1 cellular context compared by ENCODE assay signal in the genomic region with DNA sequence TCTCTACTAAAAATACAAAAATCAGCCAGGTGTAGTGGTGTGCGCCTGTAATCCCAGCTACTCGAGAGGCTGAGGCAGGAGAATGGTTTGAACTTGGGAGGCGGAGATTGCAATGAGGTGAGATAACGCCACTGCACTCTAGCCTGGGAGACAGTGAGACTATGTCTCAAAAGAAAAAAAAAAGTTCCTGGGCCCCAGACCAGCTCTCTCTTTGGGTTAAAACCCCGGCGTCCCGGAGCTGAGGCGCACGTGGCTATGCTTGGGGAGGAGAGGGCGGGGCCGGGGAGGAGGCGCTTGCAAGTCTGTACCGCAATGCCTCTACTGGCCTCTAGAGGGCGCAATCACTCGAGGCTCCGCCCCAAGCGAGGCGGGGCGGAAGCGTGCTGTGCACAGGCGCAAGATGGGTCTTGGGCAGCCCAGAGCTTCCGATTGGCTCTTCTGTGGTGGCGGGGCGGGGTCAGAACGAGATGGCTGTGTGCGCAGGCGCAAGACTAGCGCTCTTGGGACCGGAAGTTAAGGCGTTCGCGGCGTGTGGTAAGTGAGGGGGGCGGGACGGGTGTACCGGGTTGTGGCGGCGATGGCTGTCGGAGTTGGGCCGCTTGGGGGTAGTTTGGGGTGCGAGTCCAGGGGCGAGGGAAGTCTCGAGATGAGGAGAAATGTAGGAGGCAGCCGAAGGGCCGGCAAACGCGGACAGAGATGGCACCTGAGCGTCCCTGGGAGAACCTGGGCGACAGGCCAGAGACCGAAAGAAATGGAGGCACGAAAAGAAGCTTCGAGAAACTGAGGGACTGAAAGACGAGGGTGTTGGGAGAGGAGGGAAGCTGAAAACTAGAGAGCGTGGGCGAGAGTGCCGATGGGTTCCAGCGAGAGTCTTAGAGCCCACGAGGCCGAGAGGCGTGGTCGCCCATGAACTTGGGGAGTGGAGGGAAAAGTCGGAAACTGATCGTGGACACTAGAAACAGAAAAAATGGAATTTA.
TF ChIP-seq lines count a peak whose summit lies in the region.

Gene DHX34, plus strand, starts transcription at position 497 of the 977 bp plus-strand sequence. CDS start 3,716 bp downstream, outside the sequence.

TF ChIP-seq in SK-N-SH, 30 proteins besides CTCF, POLR2A, EP300 and RAD21 (continued from another document):
- TF ChIP-seq, protein P1, sequence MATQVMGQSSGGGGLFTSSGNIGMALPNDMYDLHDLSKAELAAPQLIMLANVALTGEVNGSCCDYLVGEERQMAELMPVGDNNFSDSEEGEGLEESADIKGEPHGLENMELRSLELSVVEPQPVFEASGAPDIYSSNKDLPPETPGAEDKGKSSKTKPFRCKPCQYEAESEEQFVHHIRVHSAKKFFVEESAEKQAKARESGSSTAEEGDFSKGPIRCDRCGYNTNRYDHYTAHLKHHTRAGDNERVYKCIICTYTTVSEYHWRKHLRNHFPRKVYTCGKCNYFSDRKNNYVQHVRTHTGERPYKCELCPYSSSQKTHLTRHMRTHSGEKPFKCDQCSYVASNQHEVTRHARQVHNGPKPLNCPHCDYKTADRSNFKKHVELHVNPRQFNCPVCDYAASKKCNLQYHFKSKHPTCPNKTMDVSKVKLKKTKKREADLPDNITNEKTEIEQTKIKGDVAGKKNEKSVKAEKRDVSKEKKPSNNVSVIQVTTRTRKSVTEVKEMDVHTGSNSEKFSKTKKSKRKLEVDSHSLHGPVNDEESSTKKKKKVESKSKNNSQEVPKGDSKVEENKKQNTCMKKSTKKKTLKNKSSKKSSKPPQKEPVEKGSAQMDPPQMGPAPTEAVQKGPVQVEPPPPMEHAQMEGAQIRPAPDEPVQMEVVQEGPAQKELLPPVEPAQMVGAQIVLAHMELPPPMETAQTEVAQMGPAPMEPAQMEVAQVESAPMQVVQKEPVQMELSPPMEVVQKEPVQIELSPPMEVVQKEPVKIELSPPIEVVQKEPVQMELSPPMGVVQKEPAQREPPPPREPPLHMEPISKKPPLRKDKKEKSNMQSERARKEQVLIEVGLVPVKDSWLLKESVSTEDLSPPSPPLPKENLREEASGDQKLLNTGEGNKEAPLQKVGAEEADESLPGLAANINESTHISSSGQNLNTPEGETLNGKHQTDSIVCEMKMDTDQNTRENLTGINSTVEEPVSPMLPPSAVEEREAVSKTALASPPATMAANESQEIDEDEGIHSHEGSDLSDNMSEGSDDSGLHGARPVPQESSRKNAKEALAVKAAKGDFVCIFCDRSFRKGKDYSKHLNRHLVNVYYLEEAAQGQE (IDR thresholded peaks at IDR 0.05; ENCODE audit: low read depth, low read length): no peak
